6 cellular contexts compared by ENCODE assay signal in genomic region chr1:81519987-81520386, GRCh38.
"Had no signal": no experiment of that assay in that cellular context is flagged by ENCODE, and none has a peak within 500 bp of the region (broad histone marks: within the 10 kb centered on the region; RNA-seq: fewer than 3 reads in every experiment).

No MANE protein-coding gene starts in this region.

- DNase-seq: GM23248, GOT3, H7, IMR-90 had no signal

- ATAC-seq: HCT116, K562 had no signal
